Comparison of ENCODE assay signal across 1 cellular context in the genomic region with DNA sequence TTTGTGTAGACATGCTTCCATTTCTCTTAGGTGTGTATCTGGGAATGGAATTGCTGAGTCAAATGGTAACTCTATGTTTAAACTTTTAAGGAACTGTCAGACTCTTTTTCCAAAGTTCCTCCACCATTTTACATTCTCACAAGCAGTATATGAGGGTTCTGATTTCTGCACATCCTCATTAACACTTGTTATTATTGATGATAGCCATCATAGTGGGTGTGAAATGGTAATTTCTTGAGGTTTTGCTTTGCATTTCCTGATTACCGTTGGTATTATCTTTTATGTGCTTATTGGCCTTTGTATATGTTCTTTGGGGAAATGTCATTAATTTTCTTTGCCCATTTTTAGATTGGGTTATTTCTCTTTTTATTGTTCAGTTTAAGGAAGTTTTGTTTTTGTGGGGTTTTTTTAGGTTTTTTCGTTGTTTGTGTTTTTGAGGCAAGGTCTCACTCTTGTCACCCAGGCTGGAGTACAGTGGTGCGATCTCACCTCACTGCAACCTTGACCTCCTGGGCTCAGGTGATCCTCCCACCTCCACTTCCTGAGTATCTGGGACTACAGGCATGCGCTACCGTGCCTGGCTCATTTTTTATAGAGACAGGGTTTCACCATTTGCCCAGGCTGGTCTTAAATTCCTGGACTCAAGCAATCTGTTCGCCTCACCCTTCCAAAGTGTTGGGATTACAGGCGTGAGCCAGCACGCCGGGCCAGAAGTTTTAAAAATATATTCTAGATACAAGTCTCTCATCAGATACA.
TF ChIP-seq lines count a peak whose summit lies in the region.

No MANE protein-coding gene starts in this region.

TF ChIP-seq in GM23338, 12 proteins besides CTCF, POLR2A, EP300 and RAD21 (continued from another document):
- no peak for TF ChIP-seq EZH2phosphoT487 (IDR thresholded peaks at IDR 0.05; ENCODE audit: unreplicated experiment)
- no peak for TF ChIP-seq POLR2AphosphoS5 (IDR thresholded peaks at IDR 0.05; ENCODE audit: low read depth)
- no peak for TF ChIP-seq ZNF331 (CRISPR knock-in tag; IDR thresholded peaks at IDR 0.05; ENCODE audit: low read depth)
- TF ChIP-seq JUNB (IDR thresholded peaks at IDR 0.05; ENCODE audit: unreplicated experiment): no peak
TF ChIP-seq in GM23338: peak in this region for 0.
